22 cellular contexts compared by ENCODE assay signal in genomic region chr9:3804148-3804547, GRCh38.
"Had no signal": no experiment of that assay in that cellular context is flagged by ENCODE, and none has a peak within 500 bp of the region (broad histone marks: within the 10 kb centered on the region; RNA-seq: fewer than 3 reads in every experiment).

No MANE protein-coding gene starts in this region.

- H3K4me3 ChIP-seq: breast epithelium, esophagus muscularis mucosa, gastroesophageal sphincter, heart left ventricle, left lung, sigmoid colon, spleen, upper lobe of right lung had no signal

- H3K36me3 ChIP-seq: breast epithelium, esophagus muscularis mucosa, gastroesophageal sphincter, heart left ventricle, left lung, sigmoid colon, spleen, upper lobe of right lung had no signal

- ATAC-seq: activated CD8-positive, alpha-beta memory T cell treated with anti-CD3 and anti-CD28 coated beads, Interleukin-2, amount 10 ng/mL, durations not matched to agents 7 days and 5 days; activated naive CD8-positive, alpha-beta T cell treated with anti-CD3 and anti-CD28 coated beads, Interleukin-2, amount 50 U/mL, for 24 hours; gastroesophageal sphincter; heart left ventricle; left lung; stimulated activated naive B cell treated with anti-CD40 and anti-IgM and Interleukin-4, amounts not matched to agents 10 μg/mL and 1 μg/mL and 100 μg/mL, for 72 hours; upper lobe of right lung had no signal

- H3K4me1 ChIP-seq: breast epithelium, esophagus muscularis mucosa, gastroesophageal sphincter, heart left ventricle, left lung, sigmoid colon, spleen, upper lobe of right lung had no signal

- DNase-seq: activated CD4-positive, alpha-beta memory T cell treated with anti-CD3 and anti-CD28 coated beads, Interleukin-2, amount 10 ng/mL, durations not matched to agents 7 days and 5 days; activated CD4-positive, alpha-beta T cell treated with anti-CD3 and anti-CD28 coated beads for 48 hours; activated CD4-positive, CD25-positive, alpha-beta regulatory T cell; activated CD8-positive, alpha-beta memory T cell treated with anti-CD3 and anti-CD28 coated beads, Interleukin-2, amount 10 ng/mL, durations not matched to agents 7 days and 5 days; activated naive CD4-positive, alpha-beta T cell treated with anti-CD3 and anti-CD28 coated beads, Interleukin-2, amount 10 ng/mL, durations not matched to agents 7 days and 5 days; activated naive CD8-positive, alpha-beta T cell treated with anti-CD3 and anti-CD28 coated beads, Interleukin-2, amount 50 U/mL, for 24 hours; activated T-cell treated with anti-CD3 and anti-CD28 coated beads, Interleukin-2, amount 50 U/mL, for 1 hour; cerebellar nuclear complex; effector CD4-positive, alpha-beta T cell; heart left ventricle; left lung; nephron progenitor cell; nucleus accumbens; sigmoid colon; spleen; stimulated activated naive B cell treated with anti-CD40 and anti-IgM and Interleukin-4, amounts not matched to agents 10 μg/mL and 1 μg/mL and 100 μg/mL, for 72 hours; T-helper 1 cell; T-helper 9 cell; upper lobe of right lung had no signal

- H3K27ac ChIP-seq: breast epithelium, esophagus muscularis mucosa, gastroesophageal sphincter, heart left ventricle, left lung, sigmoid colon, spleen, upper lobe of right lung had no signal

- H3K9me3 ChIP-seq: breast epithelium, esophagus muscularis mucosa, left lung, sigmoid colon, spleen, upper lobe of right lung had no signal

- H3K27me3 ChIP-seq: breast epithelium, esophagus muscularis mucosa, gastroesophageal sphincter, heart left ventricle, left lung, sigmoid colon, spleen, upper lobe of right lung had no signal
